15 cellular contexts compared by ENCODE assay signal in the genomic region with DNA sequence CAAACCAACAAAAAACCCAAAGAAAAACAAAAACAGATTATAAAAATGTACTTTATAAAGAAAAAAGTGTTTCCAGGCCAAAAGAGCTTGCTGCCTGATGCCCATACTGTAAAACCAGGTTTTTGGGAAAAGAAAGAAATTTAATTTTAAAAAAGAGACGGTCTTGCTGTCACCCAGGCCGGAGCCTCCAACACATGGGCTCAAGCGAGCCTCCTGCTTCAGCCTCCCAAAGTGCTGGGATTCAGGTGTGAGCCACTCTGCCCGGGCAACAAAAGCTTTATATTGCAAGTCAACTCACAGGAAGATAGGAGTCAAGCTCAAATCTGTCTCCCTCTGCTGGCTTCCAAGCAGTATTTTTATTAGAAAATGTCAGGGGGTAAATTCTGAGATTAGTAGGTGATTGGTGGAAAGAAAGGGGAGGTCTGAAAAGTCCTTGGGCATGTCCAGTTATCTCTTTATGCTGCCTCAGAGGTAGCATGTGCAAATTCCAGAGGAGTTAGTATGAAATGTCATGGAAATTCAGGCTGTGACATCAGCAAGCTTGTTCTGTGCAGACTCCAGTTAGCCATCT. TPM values are rescaled to one million over a fixed set of nuclear protein-coding genes. Genes with fewer than 3 reads are reported as not detected.
A peak's percentile ranks its signal among the peaks of the same experiment; 100 is the strongest.
DNase-seq lines count a peak whose midpoint lies in the region; ATAC-seq, FAIRE-seq and TF ChIP-seq lines count a peak whose summit lies in the region.
"Had no signal": no experiment of that assay in that cellular context is flagged by ENCODE, and none has a peak within 500 bp of the region (broad histone marks: within the 10 kb centered on the region; RNA-seq: fewer than 3 reads in every experiment).

No MANE protein-coding gene starts in this region.

- BruUV-seq in HepG2 (replicated peaks; lab: Mats Ljungman, UMichigan) = no TSS peak

- H3K4me1 Mint-ChIP-seq in astrocyte (ENCODE audit: low read depth, unreplicated experiment) = peaks cover 4% of the 10 kb centered on the region
- H3K4me1 Mint-ChIP-seq: stimulated activated effector memory CD8-positive, alpha-beta T cell treated with anti-CD3 and anti-CD28 coated beads, Interleukin-12 subunit alpha, Interleukin-12 subunit beta, amount 100 ng/mL, for 72 hours had no signal

- no peak overlapping the region for H3K4me3 ChIP-seq in Jurkat, Clone E6-1 (ENCODE audit: low read length)
- no peak overlapping the region for H3K4me3 ChIP-seq in astrocyte (ENCODE audit: insufficient read depth, low read depth, low read length)
- H3K4me3 ChIP-seq in HepG2 (replicated peaks in 1 of 3; ENCODE audit: insufficient read depth in 1 of 3, low read depth in 2 of 3, low read length in 3 of 3) = no peak overlapping the region

- H3K9ac ChIP-seq in astrocyte (ENCODE audit: low read length) (no peak overlapping the region), HepG2 (ENCODE audit: insufficient read depth, low read depth, low read length) (no peak overlapping the region)

- peaks cover 3% of the 10 kb centered on the region for H3K4me1 ChIP-seq in astrocyte (ENCODE audit: insufficient read depth, low read length)
- no peaks in the 10 kb centered on the region for H3K4me1 ChIP-seq in HepG2 (ENCODE audit: insufficient read depth, low read length)

- POLR2A ChIA-PET in HepG2 (lab: Yijun Ruan, JAX) = interaction anchor here (1.2 to 2.0 kb wide), 3 partner anchors 16 to 48 kb away, joined by 3 to 13 read pairs (median 3); partner anchors contain the start of gene MGST2

- FAIRE-seq in astrocyte (lab: Jason Lieb, UNC) (no peak), HepG2 (lab: Jason Lieb, UNC) (no peak)
- FAIRE-seq: H54 had no signal

- TF ChIP-seq RAD21 in HepG2 (CRISPR knock-in tag; IDR thresholded peaks at IDR 0.05) = no peak

- peaks cover 3% of the 10 kb centered on the region for H3K36me3 ChIP-seq in astrocyte (ENCODE audit: insufficient read depth, low read length)
- peaks cover 25 to 65% of the 10 kb centered on the region in 2 experiments for H3K36me3 ChIP-seq in HepG2 (replicated peaks in 1 of 2; ENCODE audit: control insufficient read depth in 1 of 2, insufficient read depth in 2 of 2, low read length in 2 of 2)

- H3K4me3 Mint-ChIP-seq in astrocyte (ENCODE audit: unreplicated experiment) = no peak overlapping the region
- H3K4me3 Mint-ChIP-seq: naive thymus-derived CD4-positive, alpha-beta T cell; stimulated activated effector memory CD8-positive, alpha-beta T cell treated with anti-CD3 and anti-CD28 coated beads, Interleukin-12 subunit alpha, Interleukin-12 subunit beta, amount 100 ng/mL, for 72 hours had no signal

- H4K20me1 ChIP-seq in astrocyte (ENCODE audit: insufficient read depth, low read length) (no peaks in the 10 kb centered on the region), HepG2 (ENCODE audit: insufficient read depth, low read length) (peaks cover 3% of the 10 kb centered on the region; the same call in 1 of the 2 replicates)

- TF ChIP-seq POLR2A in HepG2 (IDR thresholded peaks at IDR 0.05; ENCODE audit: insufficient read depth in 1 of 2, low read depth in 2 of 2, low read length in 2 of 2) = no peak

- TF ChIP-seq CTCF in astrocyte (IDR thresholded peaks at IDR 0.05; ENCODE audit: insufficient read depth, low read depth, low read length) = peak; percentile 14
- TF ChIP-seq CTCF in HepG2 (CRISPR knock-in tag; IDR thresholded peaks at IDR 0.05) = peak; percentile 32; the same call in 1 of the 2 replicates

- peaks cover 12% of the 10 kb centered on the region for H3K9me3 Mint-ChIP-seq in astrocyte (ENCODE audit: unreplicated experiment)
- H3K9me3 Mint-ChIP-seq: stimulated activated effector memory CD8-positive, alpha-beta T cell treated with anti-CD3 and anti-CD28 coated beads, Interleukin-12 subunit alpha, Interleukin-12 subunit beta, amount 100 ng/mL, for 72 hours had no signal

- H3K27me3 ChIP-seq in astrocyte (ENCODE audit: insufficient read depth, low read length) (no peaks in the 10 kb centered on the region), HepG2 (ENCODE audit: control insufficient read depth in 1 of 2, insufficient read depth in 2 of 2, low read length in 2 of 2) (no peaks in the 10 kb centered on the region)

- H2AFZ ChIP-seq in astrocyte (ENCODE audit: low read depth, low read length) = no peak overlapping the region
- H2AFZ ChIP-seq in HepG2 (ENCODE audit: low read length) = no peak overlapping the region

- TF ChIP-seq EP300 in HepG2 (IDR thresholded peaks at IDR 0.05; ENCODE audit: low read depth in 2 of 2, low read length in 2 of 2) (no peak), HepG2 (CRISPR knock-in tag; IDR thresholded peaks at IDR 0.05; ENCODE audit: borderline replicate concordance) (no peak)

- DNase-seq in DMS53 treated with DMSO at 0.1 percent for 48 hours (lab: John Stamatoyannopoulos, UW; ENCODE audit: unreplicated experiment) = peak; percentile 8
- peak; percentile 14 for DNase-seq in Jurkat, Clone E6-1 (ENCODE audit: low read depth, low spot score)
- peak; percentile 24 for DNase-seq in astrocyte (ENCODE audit: low read depth)
- DNase-seq in HepG2 (ENCODE audit: low spot score) = peak; percentile 44
- DNase-seq in NCI-H2196 treated with DMSO at 0.1 percent for 48 hours (lab: John Stamatoyannopoulos, UW; ENCODE audit: unreplicated experiment) = no peak
- DNase-seq in KG1 (lab: John Stamatoyannopoulos, UW) = no peak
- no peak for DNase-seq in NCI-H446 (lab: John Stamatoyannopoulos, UW)
- DNase-seq: activated CD4-positive, alpha-beta T cell treated with anti-CD3 and anti-CD28 coated beads, Interleukin-2, amount 50 U/mL, for 4 hours; DMS79 treated with DMSO at 0.1 percent for 48 hours; effector memory CD4-positive, alpha-beta T cell; naive thymus-derived CD4-positive, alpha-beta T cell; stimulated activated CD4-positive, alpha-beta T cell treated with anti-CD3 and anti-CD28 coated beads, Interleukin-15, amount 100 ng/mL, for 24 hours had no signal

- H3K27ac Mint-ChIP-seq in astrocyte (ENCODE audit: unreplicated experiment) = no peak overlapping the region
- H3K27ac Mint-ChIP-seq: naive thymus-derived CD4-positive, alpha-beta T cell; stimulated activated effector memory CD8-positive, alpha-beta T cell treated with anti-CD3 and anti-CD28 coated beads, Interleukin-12 subunit alpha, Interleukin-12 subunit beta, amount 100 ng/mL, for 72 hours had no signal

- no peaks in the 10 kb centered on the region for H3K79me2 ChIP-seq in astrocyte (ENCODE audit: insufficient read depth, low read length)
- H3K79me2 ChIP-seq in HepG2 (ENCODE audit: insufficient read depth, low read length) = peaks cover 16% of the 10 kb centered on the region

- H3K4me2 ChIP-seq in astrocyte (ENCODE audit: low read length) = no peak overlapping the region
- H3K4me2 ChIP-seq in HepG2 (ENCODE audit: low read depth, low read length) = no peak overlapping the region

- CTCF ChIA-PET in HepG2 (lab: Yijun Ruan, JAX; ENCODE audit: low intra/inter-chr PET ratio, low total read pairs) = interaction anchor here (3.6 kb wide), 1 partner anchor 49 kb away, joined by 29 read pairs; no protein-coding TSS in a partner anchor

- intact Hi-C loops in HepG2 (cut with micrococcal nuclease; ENCODE audit: unreplicated experiment) = loop anchor here (1.0 kb wide), 1 partner anchor 49 kb away; no protein-coding TSS in a partner anchor

- ATAC-seq in HepG2 = peak; percentile 65
- no peak for ATAC-seq in HG03378 (IDR thresholded peaks at IDR 0.05; ENCODE audit: unreplicated experiment)
- ATAC-seq: naive thymus-derived CD4-positive, alpha-beta T cell; stimulated activated effector memory CD8-positive, alpha-beta T cell treated with anti-CD3 and anti-CD28 coated beads, Interleukin-12 subunit alpha, Interleukin-12 subunit beta, amount 100 ng/mL, for 72 hours had no signal

- no peaks in the 10 kb centered on the region for H3K27me3 Mint-ChIP-seq in astrocyte (ENCODE audit: low read depth, unreplicated experiment)

- H3K9me3 ChIP-seq in astrocyte (ENCODE audit: insufficient read depth, low read depth, low read length) (no peaks in the 10 kb centered on the region), HepG2 (ENCODE audit: low read length) (no peaks in the 10 kb centered on the region)

- H3K36me3 Mint-ChIP-seq in astrocyte (ENCODE audit: low read depth, unreplicated experiment) = peaks cover 10% of the 10 kb centered on the region
- H3K36me3 Mint-ChIP-seq: stimulated activated effector memory CD8-positive, alpha-beta T cell treated with anti-CD3 and anti-CD28 coated beads, Interleukin-12 subunit alpha, Interleukin-12 subunit beta, amount 100 ng/mL, for 72 hours had no signal

- in situ Hi-C loops in HepG2 (cut with HindIII; ENCODE audit: extremely low pct_ligation_motif_present, low pct_unique_long_range_greater_than_20kb) = no loop called here

- 93% methylated on average over 4 of the region's 4 CpGs for WGBS in HepG2 (ENCODE audit: low lambda C conversion rate)

- H3K27ac ChIP-seq in astrocyte (ENCODE audit: low read depth, low read length) = no peak overlapping the region
- peak overlapping the region; percentile 11 for H3K27ac ChIP-seq in HepG2 (ENCODE audit: extremely low read length, insufficient read depth, low read length)

TF ChIP-seq in HepG2, 621 proteins besides CTCF, POLR2A, EP300 and RAD21 (continues in another document):
- TF ChIP-seq POLR2G (IDR thresholded peaks at IDR 0.05; ENCODE audit: low read depth, low read length) = peak; percentile 27; the same call in 1 of the 2 replicates

RNA-seq across cellular contexts. Expression of gene MGST2, which starts 39.4 kb away (rescaled TPM):
- polyA plus RNA-seq in Jurkat, Clone E6-1 (2012; ENCODE audit: insufficient read depth, insufficient read length) = not detected
- total RNA-seq in astrocyte = 16.5 and 17.6 TPM in 2 replicates
- 120 and 205 TPM in 2 replicates for total RNA-seq in HepG2 (2016; rRNA removed; fragmentation: Illumina TruSeq; extraction: Trizol)
- total RNA-seq in HepG2 (2016; cell fraction: cytosol; rRNA removed; fragmentation: Illumina TruSeq; extraction: Trizol; ENCODE audit: low read depth) = 66.9 and 76.7 TPM in 2 replicates
- total RNA-seq in HepG2 (2016; cell fraction: insoluble cytoplasmic fraction; rRNA removed; fragmentation: Illumina TruSeq; extraction: Trizol) = 124 and 205 TPM in 2 replicates
- total RNA-seq in HepG2 (2016; cell fraction: membrane; rRNA removed; fragmentation: Illumina TruSeq; extraction: Trizol) = 50.8 and 53.3 TPM in 2 replicates
- total RNA-seq in HepG2 (2016; cell fraction: nucleus; rRNA removed; fragmentation: Illumina TruSeq; extraction: Trizol) = 168 and 186 TPM in 2 replicates
- polyA plus RNA-seq in HepG2 (2011; rRNA removed) = 312 and 416 TPM in 2 replicates
- 312 and 476 TPM in 2 replicates for polyA plus RNA-seq in HepG2 (2011; cell fraction: cytosol; rRNA removed)
- polyA plus RNA-seq in HepG2 (2011; cell fraction: nucleus; rRNA removed) = 137 and 177 TPM in 2 replicates
- polyA plus RNA-seq in HepG2 (2012) = 293 and 426 TPM in 2 replicates
- polyA plus RNA-seq in HepG2 (2016; cell fraction: cytosol; fragmentation: Illumina TruSeq; extraction: Trizol; ENCODE audit: low read depth) = 57.8 and 59.6 TPM in 2 replicates
- polyA plus RNA-seq in HepG2 (2016; cell fraction: insoluble cytoplasmic fraction; fragmentation: Illumina TruSeq; extraction: Trizol; ENCODE audit: low read depth) = 132 and 154 TPM in 2 replicates
- polyA plus RNA-seq in HepG2 (2016; cell fraction: membrane; fragmentation: Illumina TruSeq; extraction: Trizol; ENCODE audit: low read depth) = 49.5 and 55.2 TPM in 2 replicates
- 282 and 318 TPM in 2 replicates for polyA plus RNA-seq in HepG2 (2016; cell fraction: nucleus; fragmentation: Illumina TruSeq; extraction: Trizol; ENCODE audit: insufficient read depth, low read depth)
- polyA minus RNA-seq in HepG2 (2011; rRNA and poly(A)+ RNA removed; ENCODE audit: low replicate concordance) = 18.4 and 54.7 TPM in 2 replicates
- 93.2 and 100 TPM in 2 replicates for polyA minus RNA-seq in HepG2 (2011; cell fraction: cytosol; rRNA and poly(A)+ RNA removed)
- 263 and 286 TPM in 2 replicates for polyA minus RNA-seq in HepG2 (2011; cell fraction: nucleus; rRNA and poly(A)+ RNA removed)

Comparison
In these comparisons a context has a peak if more than half of its experiments do, and no peak if none do; other contexts are left out.
1. DNase-seq: peak in DMS53 treated with DMSO at 0.1 percent for 48 hours (single experiment), Jurkat, Clone E6-1 (single experiment), astrocyte (single experiment) and HepG2 (single experiment); none in NCI-H2196 treated with DMSO at 0.1 percent for 48 hours (single experiment), KG1 (single experiment) and NCI-H446 (0 of 2).